Comparison of ENCODE assay signal across 8 cellular contexts in the genomic region with DNA sequence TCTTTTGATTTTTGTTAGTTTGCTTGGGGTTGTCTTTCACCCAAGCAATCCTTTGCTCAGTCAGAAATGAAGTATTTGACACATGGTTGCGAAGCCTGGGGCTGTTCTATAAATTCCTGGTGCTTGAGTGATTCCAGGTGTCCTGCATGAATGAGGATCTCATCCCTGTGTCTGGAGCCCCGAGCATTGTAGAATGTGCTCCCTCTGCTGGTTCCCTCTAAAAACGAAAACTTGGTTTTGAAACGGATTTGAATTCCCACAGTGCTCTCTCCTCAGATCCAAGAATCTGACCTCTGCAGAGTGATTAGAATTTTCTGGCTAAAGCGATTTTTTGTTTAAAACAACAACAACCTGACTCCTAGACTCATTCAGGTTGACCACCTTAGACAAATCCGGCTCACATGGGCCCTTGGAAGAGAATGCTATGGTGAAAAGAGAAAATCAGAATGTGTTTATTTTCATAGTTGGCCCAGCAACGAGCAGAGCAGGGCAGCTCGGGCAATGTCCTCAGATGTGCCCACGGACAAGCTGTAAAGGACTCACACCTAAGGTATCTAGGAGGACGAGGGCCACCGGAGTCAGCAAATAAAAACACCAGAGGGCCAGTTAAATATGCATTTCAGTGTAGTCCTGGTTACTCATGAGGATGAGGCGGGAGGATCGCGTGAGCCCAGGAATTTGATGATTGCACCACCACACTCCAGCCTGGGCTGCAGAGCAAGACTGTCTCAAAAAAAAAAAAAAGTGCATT. TPM values are rescaled to one million over a fixed set of nuclear protein-coding genes. Genes with fewer than 3 reads are reported as not detected.
DNase-seq lines count a peak whose midpoint lies in the region; ATAC-seq and TF ChIP-seq lines count a peak whose summit lies in the region.

No MANE protein-coding gene starts in this region.

- CTCF ChIA-PET in HEK293 (lab: Yijun Ruan, JAX), result interaction anchor here (0.6 to 2.5 kb wide), 10 partner anchors 11 to 92 kb away, joined by 3 to 14 read pairs (median 4); no protein-coding TSS in a partner anchor

- H3K27me3 ChIP-seq in OCI-LY1 (ENCODE audit: insufficient read depth, low read length), result 0 out of 2 replicates have a peak, but pooled peaks cover 5% of the 10 kb centered on the region
- no peaks in the 10 kb centered on the region for H3K27me3 ChIP-seq in colonic mucosa
- no peaks in the 10 kb centered on the region for H3K27me3 ChIP-seq in liver (ENCODE audit: control insufficient read depth in 4 of 4, insufficient read depth in 4 of 4, low read length in 3 of 4)
- no peaks in the 10 kb centered on the region for H3K27me3 ChIP-seq in thyroid gland

- WGBS in liver, result 16% methylated on average over 14 of the region's 14 CpGs
- WGBS in thyroid gland, 2 donors, result 23 to 29% methylated on average over 14 of the region's 14 CpGs

- H3K9me3 ChIP-seq in HEK293 (ENCODE audit: control insufficient read depth, insufficient read depth, low read depth, low read length) (no peaks in the 10 kb centered on the region), OCI-LY1 (ENCODE audit: low read length) (no peaks in the 10 kb centered on the region), colonic mucosa (no peaks in the 10 kb centered on the region), liver (ENCODE audit: control insufficient read depth in 4 of 4, low read length in 3 of 4) (no peaks in the 10 kb centered on the region), thyroid gland (no peaks in the 10 kb centered on the region)

- no peaks in the 10 kb centered on the region for H3K79me2 ChIP-seq in OCI-LY1 (ENCODE audit: insufficient read depth, low read length)

- H3K9me2 ChIP-seq in OCI-LY1 (ENCODE audit: low read depth, low read length), result no peaks in the 10 kb centered on the region

- no peak overlapping the region for H3K4me2 ChIP-seq in OCI-LY1 (ENCODE audit: low read length)

- H2AFZ ChIP-seq in OCI-LY1 (ENCODE audit: low read length), result no peak overlapping the region

- no peak overlapping the region for H3K9ac ChIP-seq in OCI-LY1 (ENCODE audit: low read length)
- peak overlapping the region in 1 of 2 donors; percentile 63 for H3K9ac ChIP-seq in colonic mucosa (ENCODE audit: low read depth in 2 of 2, low read length in 2 of 2)
- H3K9ac ChIP-seq in liver (ENCODE audit: low read depth in 1 of 2, low read length in 2 of 2), result no peak overlapping the region

- ATAC-seq in GM19023 (IDR thresholded peaks at IDR 0.05; ENCODE audit: unreplicated experiment), result no peak
- no peak for ATAC-seq in GM19455 (IDR thresholded peaks at IDR 0.05; ENCODE audit: unreplicated experiment)

- H3K27ac ChIP-seq in HEK293 (ENCODE audit: extremely low read depth, low read depth, low read length) (no peak overlapping the region), OCI-LY1 (ENCODE audit: low read depth, low read length, poor library complexity, severe bottlenecking) (no peak overlapping the region), colonic mucosa (peak overlapping the region; percentile 81), liver (ENCODE audit: low read depth in 1 of 2, low read length in 2 of 2) (no peak overlapping the region), thyroid gland (peak overlapping the region in 2 of 3 donors; percentile 2 to 6)

- H3K4me3 ChIP-seq in HEK293 (ENCODE audit: low read depth, low read length), result no peak overlapping the region
- no peak overlapping the region for H3K4me3 ChIP-seq in OCI-LY1 (ENCODE audit: low read depth, low read length, poor library complexity, severe bottlenecking)
- H3K4me3 ChIP-seq in colonic mucosa, result no peak overlapping the region
- no peak overlapping the region for H3K4me3 ChIP-seq in liver (ENCODE audit: low read depth in 1 of 3, low read length in 3 of 3)
- no peak overlapping the region for H3K4me3 ChIP-seq in thyroid gland (replicated peaks in 1 of 3)

- POLR2A ChIA-PET in HEK293 (lab: Yijun Ruan, JAX), result no interaction called here

- TF ChIP-seq CTCF in HEK293 (tag by site-specific recombination; IDR thresholded peaks at IDR 0.05), result no peak
- TF ChIP-seq CTCF in OCI-LY1 (IDR thresholded peaks at IDR 0.05; ENCODE audit: low read length), result peak; percentile 49
- peak; percentile 42 for TF ChIP-seq CTCF in colonic mucosa (IDR thresholded peaks at IDR 0.05)
- TF ChIP-seq CTCF in liver (IDR thresholded peaks at IDR 0.05; ENCODE audit: low read depth, low read length, missing input control), result peak; percentile 60
- TF ChIP-seq CTCF in thyroid gland (IDR thresholded peaks at IDR 0.05), result peak in 5 of 6 experiments; percentile 53 to 62 (median 60)

- no peaks in the 10 kb centered on the region for H3F3A ChIP-seq in OCI-LY1 (ENCODE audit: insufficient read depth, low read length)

- H4K20me1 ChIP-seq in OCI-LY1 (ENCODE audit: insufficient read depth, low read length), result no peaks in the 10 kb centered on the region

- no peak for TF ChIP-seq POLR2A in thyroid gland (IDR thresholded peaks at IDR 0.05)

- DNase-seq in DMS114 treated with DMSO at 0.1 percent for 48 hours (lab: John Stamatoyannopoulos, UW; ENCODE audit: unreplicated experiment), result peak; percentile 46
- peak; percentile 77 for DNase-seq in colonic mucosa
- DNase-seq in thyroid gland, result peak; percentile 34 to 38

- H3K36me3 ChIP-seq in HEK293 (ENCODE audit: control insufficient read depth in 2 of 2, insufficient read depth in 1 of 2, low read length in 2 of 2) (no peaks in the 10 kb centered on the region), OCI-LY1 (ENCODE audit: insufficient read depth, low read length) (no peaks in the 10 kb centered on the region), colonic mucosa (no peaks in the 10 kb centered on the region), liver (ENCODE audit: control insufficient read depth in 4 of 4, insufficient read depth in 3 of 4, low read depth in 1 of 4, low read length in 3 of 4) (no peaks in the 10 kb centered on the region), thyroid gland (no peaks in the 10 kb centered on the region)

- intact Hi-C loops in colonic mucosa (cut with DNase I), result loop anchor here (5.0 to 10.0 kb wide), 2 partner anchors 44 to 97 kb away; no protein-coding TSS in a partner anchor
- intact Hi-C loops in thyroid gland (cut with DNase I), result no loop called here

- H3K4me1 ChIP-seq in HEK293 (ENCODE audit: control insufficient read depth, insufficient read depth, low read length) (no peaks in the 10 kb centered on the region), OCI-LY1 (ENCODE audit: insufficient read depth, low read length, severe bottlenecking) (no peaks in the 10 kb centered on the region), colonic mucosa (peaks cover 8% of the 10 kb centered on the region), liver (ENCODE audit: control insufficient read depth in 4 of 4, insufficient read depth in 4 of 4, low read length in 3 of 4) (peaks cover 0 to 8% (median 4%) of the 10 kb centered on the region in 4 donors), thyroid gland (peaks cover 0 to 4% of the 10 kb centered on the region in 2 donors)

- TF ChIP-seq RAD21 in liver (IDR thresholded peaks at IDR 0.05), result peak; percentile 70 to 76

TF ChIP-seq in HEK293, 187 proteins besides CTCF, POLR2A, EP300 and RAD21 (continues in another document):
- TF ChIP-seq, protein P1, sequence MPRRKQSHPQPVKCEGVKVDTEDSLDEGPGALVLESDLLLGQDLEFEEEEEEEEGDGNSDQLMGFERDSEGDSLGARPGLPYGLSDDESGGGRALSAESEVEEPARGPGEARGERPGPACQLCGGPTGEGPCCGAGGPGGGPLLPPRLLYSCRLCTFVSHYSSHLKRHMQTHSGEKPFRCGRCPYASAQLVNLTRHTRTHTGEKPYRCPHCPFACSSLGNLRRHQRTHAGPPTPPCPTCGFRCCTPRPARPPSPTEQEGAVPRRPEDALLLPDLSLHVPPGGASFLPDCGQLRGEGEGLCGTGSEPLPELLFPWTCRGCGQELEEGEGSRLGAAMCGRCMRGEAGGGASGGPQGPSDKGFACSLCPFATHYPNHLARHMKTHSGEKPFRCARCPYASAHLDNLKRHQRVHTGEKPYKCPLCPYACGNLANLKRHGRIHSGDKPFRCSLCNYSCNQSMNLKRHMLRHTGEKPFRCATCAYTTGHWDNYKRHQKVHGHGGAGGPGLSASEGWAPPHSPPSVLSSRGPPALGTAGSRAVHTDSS (tag by site-specific recombination; IDR thresholded peaks at IDR 0.05), result no peak
- TF ChIP-seq ZNF266 (tag by site-specific recombination; IDR thresholded peaks at IDR 0.05; ENCODE audit: low read depth) (no peak), ZNF549 (tag by site-specific recombination; IDR thresholded peaks at IDR 0.05) (no peak), ZNF48 (tag by site-specific recombination; IDR thresholded peaks at IDR 0.05) (no peak), ZNF292 (tag by site-specific recombination; IDR thresholded peaks at IDR 0.05; ENCODE audit: borderline replicate concordance, low read depth) (no peak)

TF ChIP-seq in liver, 16 proteins besides CTCF, POLR2A, EP300 and RAD21:
- TF ChIP-seq RXRA (IDR thresholded peaks at IDR 0.05), result peak; percentile 34 to 66
- TF ChIP-seq YY1 (IDR thresholded peaks at IDR 0.05), result no peak
- no peak for TF ChIP-seq FOXA1 (IDR thresholded peaks at IDR 0.05)
TF ChIP-seq in liver: peak in this region for 1.

RNA-seq across cellular contexts. Expression of a gene that starts 8.7 kb away (rescaled TPM):
- total RNA-seq in colonic mucosa (1 to 10 TPM in 1 of 2 donors, under 1 TPM in 1; 0.64 to 1.4 TPM), liver (under 1 TPM in 1 of 2 donors, not detected in 1; under 0.01 TPM), thyroid gland (under 1 TPM in 1 of 4 donors, not detected in 3; 0.27 TPM)
- not detected for polyA plus RNA-seq in liver

Comparison
In these comparisons a context has a peak if more than half of its experiments do, and no peak if none do; other contexts are left out.
1. H3K27ac ChIP-seq: peak in colonic mucosa (single experiment) and thyroid gland (2 of 3); none in HEK293 (single experiment), OCI-LY1 (single experiment) and liver (0 of 2).
2. Peak in every context shown above with its lines, with median percentiles within 50 percentile points of each other: DNase-seq.